In genomic region chrX:43633081-43633480, GRCh38 we compare ENCODE assay signal across 32 cellular contexts. TPM values are rescaled to one million over a fixed set of nuclear protein-coding genes. Genes with fewer than 3 reads are reported as not detected.
"Had no signal": no experiment of that assay in that cellular context is flagged by ENCODE, and none has a peak within 500 bp of the region (broad histone marks: within the 10 kb centered on the region; RNA-seq: fewer than 3 reads in every experiment).

No MANE protein-coding gene starts in this region.

- H3K27me3 Mint-ChIP-seq: activated CD4-positive, alpha-beta T cell treated with anti-CD3 and anti-CD28 coated beads, Interleukin-2, amount 10 ng/mL, durations not matched to agents 24 days and 14 days; activated CD8-positive, alpha-beta memory T cell treated with anti-CD3 and anti-CD28 coated beads, Interleukin-2, amount 10 ng/mL, durations not matched to agents 7 days and 5 days; activated naive CD4-positive, alpha-beta T cell treated with anti-CD3 and anti-CD28 coated beads, Interleukin-2, amount 50 U/mL, for 24 hours; brain had no signal

- H3K4me1 ChIP-seq: adrenal gland, breast epithelium, colonic mucosa, gastrocnemius medialis, heart left ventricle had no signal

- H3K36me3 Mint-ChIP-seq: activated CD4-positive, alpha-beta memory T cell treated with anti-CD3 and anti-CD28 coated beads for 36 hours; activated CD8-positive, alpha-beta memory T cell treated with anti-CD3 and anti-CD28 coated beads, Interleukin-2, amount 10 ng/mL, durations not matched to agents 7 days and 5 days; activated naive CD4-positive, alpha-beta T cell treated with anti-CD3 and anti-CD28 coated beads, Interleukin-2, amount 50 U/mL, for 24 hours; activated naive CD8-positive, alpha-beta T cell treated with anti-CD3 and anti-CD28 coated beads for 36 hours; brain had no signal

- H3K4me3 Mint-ChIP-seq: activated CD4-positive, alpha-beta memory T cell treated with anti-CD3 and anti-CD28 coated beads for 36 hours; activated CD4-positive, alpha-beta T cell treated with anti-CD3 and anti-CD28 coated beads for 36 hours; activated CD4-positive, alpha-beta T cell treated with anti-CD3 and anti-CD28 coated beads, Interleukin-2, amount 10 ng/mL, durations not matched to agents 24 days and 14 days; activated CD8-positive, alpha-beta memory T cell treated with anti-CD3 and anti-CD28 coated beads, Interleukin-2, amount 10 ng/mL, durations not matched to agents 7 days and 5 days; activated CD8-positive, alpha-beta T cell treated with anti-CD3 and anti-CD28 coated beads, Interleukin-2, amount 10 ng/mL, durations not matched to agents 7 days and 5 days; activated naive CD4-positive, alpha-beta T cell treated with anti-CD3 and anti-CD28 coated beads for 36 hours; activated naive CD4-positive, alpha-beta T cell treated with anti-CD3 and anti-CD28 coated beads, Interleukin-2, amount 50 U/mL, for 24 hours; activated naive CD8-positive, alpha-beta T cell treated with anti-CD3 and anti-CD28 coated beads for 36 hours; activated naive CD8-positive, alpha-beta T cell treated with anti-CD3 and anti-CD28 coated beads, Interleukin-2, amount 50 U/mL, for 24 hours; activated T-helper 1 cell treated with anti-CD3 and anti-CD28 coated beads, Interleukin-12 subunit alpha, Interleukin-12 subunit beta, Interleukin-2, Interleukin-4 antibody, amounts not matched to agents 30 ng/mL and 10 ng/mL and 1 ng/mL, durations not matched to agents 14 hours and 24 hours and 36 hours; brain had no signal

- H3K9me3 Mint-ChIP-seq: activated CD4-positive, alpha-beta memory T cell treated with anti-CD3 and anti-CD28 coated beads for 36 hours; activated CD4-positive, alpha-beta T cell treated with anti-CD3 and anti-CD28 coated beads, Interleukin-2, amount 10 ng/mL, durations not matched to agents 24 days and 14 days; activated naive CD4-positive, alpha-beta T cell treated with anti-CD3 and anti-CD28 coated beads for 36 hours; activated naive CD4-positive, alpha-beta T cell treated with anti-CD3 and anti-CD28 coated beads, Interleukin-2, amount 50 U/mL, for 24 hours; activated naive CD8-positive, alpha-beta T cell treated with anti-CD3 and anti-CD28 coated beads for 36 hours; activated naive CD8-positive, alpha-beta T cell treated with anti-CD3 and anti-CD28 coated beads, Interleukin-2, amount 50 U/mL, for 24 hours; activated T-helper 1 cell treated with anti-CD3 and anti-CD28 coated beads, Interleukin-12 subunit alpha, Interleukin-12 subunit beta, Interleukin-2, Interleukin-4 antibody, amounts not matched to agents 30 ng/mL and 10 ng/mL and 1 ng/mL, durations not matched to agents 14 hours and 24 hours and 36 hours; brain had no signal

- H3K27ac ChIP-seq: adrenal gland, breast epithelium, cardiac muscle cell, colonic mucosa, gastrocnemius medialis, heart left ventricle had no signal

- H3K4me3 ChIP-seq: adrenal gland, breast epithelium, cardiac muscle cell, colonic mucosa, gastrocnemius medialis, heart left ventricle had no signal

- DNase-seq: activated CD4-positive, alpha-beta memory T cell treated with anti-CD3 and anti-CD28 coated beads for 36 hours; activated CD4-positive, alpha-beta T cell treated with anti-CD3 and anti-CD28 coated beads for 36 hours; activated CD4-positive, alpha-beta T cell treated with anti-CD3 and anti-CD28 coated beads, Interleukin-2, amount 10 ng/mL, durations not matched to agents 24 days and 14 days; activated CD4-positive, CD25-positive, alpha-beta regulatory T cell; activated CD4-positive, CD25-positive, alpha-beta regulatory T cell treated with anti-CD3 and anti-CD28 coated beads, Interleukin-2, amount 50 U/mL, for 72 hours; activated CD8-positive, alpha-beta memory T cell treated with anti-CD3 and anti-CD28 coated beads, Interleukin-2, amount 10 ng/mL, durations not matched to agents 7 days and 5 days; activated CD8-positive, alpha-beta memory T cell treated with anti-CD3 and anti-CD28 coated beads, Interleukin-2, amount 50 U/mL, for 4 hours; activated CD8-positive, alpha-beta T cell treated with anti-CD3 and anti-CD28 coated beads, Interleukin-2, amount 10 ng/mL, durations not matched to agents 7 days and 5 days; activated effector memory CD4-positive, alpha-beta T cell treated with anti-CD3 and anti-CD28 coated beads, Interleukin-2, amount 50 U/mL, for 16 hours; activated naive CD4-positive, alpha-beta T cell treated with anti-CD3 and anti-CD28 coated beads for 36 hours; activated naive CD8-positive, alpha-beta T cell treated with anti-CD3 and anti-CD28 coated beads for 36 hours; activated naive CD8-positive, alpha-beta T cell treated with anti-CD3 and anti-CD28 coated beads, Interleukin-2, amount 50 U/mL, for 24 hours; activated T-cell treated with anti-CD3 and anti-CD28 coated beads, Interleukin-2, amount 50 U/mL, for 1 hour; activated T-cell treated with anti-CD3 and anti-CD28 coated beads, Interleukin-2, amount 50 U/mL, for 48 hours; adrenal gland; amygdala; aorta; central memory CD4-positive, alpha-beta T cell; cerebellar nuclear complex; colonic mucosa; effector CD8-positive, alpha-beta T cell; foreskin fibroblast; gastrocnemius medialis; glutamatergic neuron; heart left ventricle; T-helper 2 cell had no signal

- H3K36me3 ChIP-seq: adrenal gland, breast epithelium, cardiac muscle cell, colonic mucosa, gastrocnemius medialis, heart left ventricle had no signal

- H3K4me1 Mint-ChIP-seq: activated CD4-positive, alpha-beta T cell treated with anti-CD3 and anti-CD28 coated beads for 36 hours; activated CD4-positive, alpha-beta T cell treated with anti-CD3 and anti-CD28 coated beads, Interleukin-2, amount 10 ng/mL, durations not matched to agents 24 days and 14 days; activated CD8-positive, alpha-beta memory T cell treated with anti-CD3 and anti-CD28 coated beads, Interleukin-2, amount 10 ng/mL, durations not matched to agents 7 days and 5 days; activated naive CD4-positive, alpha-beta T cell treated with anti-CD3 and anti-CD28 coated beads, Interleukin-2, amount 50 U/mL, for 24 hours; activated naive CD8-positive, alpha-beta T cell treated with anti-CD3 and anti-CD28 coated beads for 36 hours; activated naive CD8-positive, alpha-beta T cell treated with anti-CD3 and anti-CD28 coated beads, Interleukin-2, amount 50 U/mL, for 24 hours; brain had no signal

- H3K9me3 ChIP-seq: adrenal gland, breast epithelium, colonic mucosa, gastrocnemius medialis, heart left ventricle had no signal

- H3K27me3 ChIP-seq: cardiac muscle cell had no signal

- H3K27ac Mint-ChIP-seq: activated CD4-positive, alpha-beta memory T cell treated with anti-CD3 and anti-CD28 coated beads for 36 hours; activated CD4-positive, alpha-beta T cell treated with anti-CD3 and anti-CD28 coated beads for 36 hours; activated CD4-positive, alpha-beta T cell treated with anti-CD3 and anti-CD28 coated beads, Interleukin-2, amount 10 ng/mL, durations not matched to agents 24 days and 14 days; activated CD8-positive, alpha-beta memory T cell treated with anti-CD3 and anti-CD28 coated beads, Interleukin-2, amount 10 ng/mL, durations not matched to agents 7 days and 5 days; activated CD8-positive, alpha-beta T cell treated with anti-CD3 and anti-CD28 coated beads, Interleukin-2, amount 10 ng/mL, durations not matched to agents 7 days and 5 days; activated naive CD4-positive, alpha-beta T cell treated with anti-CD3 and anti-CD28 coated beads for 36 hours; activated naive CD4-positive, alpha-beta T cell treated with anti-CD3 and anti-CD28 coated beads, Interleukin-2, amount 50 U/mL, for 24 hours; activated naive CD8-positive, alpha-beta T cell treated with anti-CD3 and anti-CD28 coated beads for 36 hours; activated naive CD8-positive, alpha-beta T cell treated with anti-CD3 and anti-CD28 coated beads, Interleukin-2, amount 50 U/mL, for 24 hours; activated T-helper 1 cell treated with anti-CD3 and anti-CD28 coated beads, Interleukin-12 subunit alpha, Interleukin-12 subunit beta, Interleukin-2, Interleukin-4 antibody, amounts not matched to agents 30 ng/mL and 10 ng/mL and 1 ng/mL, durations not matched to agents 14 hours and 24 hours and 36 hours; activated T-helper 2 cell treated with anti-CD3 and anti-CD28 coated beads, Interferon-gamma antibody, Interleukin-2, Interleukin-4, amounts not matched to agents 10 μg/mL and 5 μg/mL and 100 μg/mL, durations not matched to agents 14 hours and 24 hours and 36 hours; brain had no signal

- ATAC-seq: activated CD4-positive, alpha-beta T cell treated with anti-CD3 and anti-CD28 coated beads for 36 hours; activated CD8-positive, alpha-beta memory T cell treated with anti-CD3 and anti-CD28 coated beads, Interleukin-2, amount 10 ng/mL, durations not matched to agents 7 days and 5 days; activated CD8-positive, alpha-beta T cell treated with anti-CD3 and anti-CD28 coated beads, Interleukin-2, amount 10 ng/mL, durations not matched to agents 7 days and 5 days; activated naive CD8-positive, alpha-beta T cell treated with anti-CD3 and anti-CD28 coated beads, Interleukin-2, amount 50 U/mL, for 24 hours; gastrocnemius medialis; heart left ventricle had no signal

RNA-seq across cellular contexts. Expression of gene MAOA, which starts 23.0 kb away (rescaled TPM):
- total RNA-seq: activated CD8-positive, alpha-beta T cell treated with anti-CD3 and anti-CD28 coated beads, Interleukin-2, amount 10 ng/mL, durations not matched to agents 7 days and 5 days had no signal
